15 cellular contexts compared by ENCODE assay signal in genomic region chr5:176822426-176823075, GRCh38. TPM values are rescaled to one million over a fixed set of nuclear protein-coding genes. Genes with fewer than 3 reads are reported as not detected.
A peak's percentile ranks its signal among the peaks of the same experiment; 100 is the strongest.
DNase-seq lines count a peak whose midpoint lies in the region; ATAC-seq, FAIRE-seq and TF ChIP-seq lines count a peak whose summit lies in the region.
"Had no signal": no experiment of that assay in that cellular context is flagged by ENCODE, and none has a peak within 500 bp of the region (broad histone marks: within the 10 kb centered on the region; RNA-seq: fewer than 3 reads in every experiment).

No MANE protein-coding gene starts in this region.

- no peaks in the 10 kb centered on the region for H3K79me2 ChIP-seq in astrocyte (ENCODE audit: insufficient read depth, low read length)

- no peak for TF ChIP-seq CTCF in Calu3 (IDR thresholded peaks at IDR 0.05; ENCODE audit: unreplicated experiment)
- TF ChIP-seq CTCF in astrocyte (IDR thresholded peaks at IDR 0.05; ENCODE audit: insufficient read depth, low read depth, low read length), result no peak

- peak overlapping the region; percentile 86 for H3K4me3 Mint-ChIP-seq in Calu3 (ENCODE audit: low read depth, unreplicated experiment)
- H3K4me3 Mint-ChIP-seq in astrocyte (ENCODE audit: unreplicated experiment), result no peak overlapping the region
- H3K4me3 Mint-ChIP-seq: CD4-positive, CD25-positive, alpha-beta regulatory T cell had no signal

- intact Hi-C loops in Calu3 (cut with micrococcal nuclease; ENCODE audit: unreplicated experiment), result loop anchor here (5.0 kb wide), 1 partner anchor 80 kb away; no protein-coding TSS in a partner anchor

- no peaks in the 10 kb centered on the region for H3K9me3 ChIP-seq in astrocyte (ENCODE audit: insufficient read depth, low read depth, low read length)
- H3K9me3 ChIP-seq: prostate gland had no signal

- no peak overlapping the region for H3K4me3 ChIP-seq in astrocyte (ENCODE audit: insufficient read depth, low read depth, low read length)
- H3K4me3 ChIP-seq: heart right ventricle, prostate gland had no signal

- no peak overlapping the region for H2AFZ ChIP-seq in astrocyte (ENCODE audit: low read depth, low read length)

- DNase-seq in Calu3 (peak; percentile 95), HT-29 (ENCODE audit: low spot score) (peak; percentile 67), astrocyte (ENCODE audit: low read depth) (peak; percentile 10), kidney tubule cell (ENCODE audit: low spot score) (peak; percentile 96), AG20443 (ENCODE audit: low spot score) (no peak), GM19240 (ENCODE audit: insufficient read length, low spot score) (no peak)
- DNase-seq: amniotic stem cell; CD4-positive, CD25-positive, alpha-beta regulatory T cell; heart right ventricle had no signal

- H3K4me1 Mint-ChIP-seq in Calu3 (ENCODE audit: low read depth, unreplicated experiment) (peaks cover 77% of the 10 kb centered on the region), astrocyte (ENCODE audit: low read depth, unreplicated experiment) (peaks cover 19% of the 10 kb centered on the region)

- FAIRE-seq in astrocyte (lab: Jason Lieb, UNC), result no peak
- FAIRE-seq: colon, G401.6 had no signal

- H3K27me3 Mint-ChIP-seq in Calu3 (ENCODE audit: unreplicated experiment) (no peaks in the 10 kb centered on the region), astrocyte (ENCODE audit: low read depth, unreplicated experiment) (peaks cover 59% of the 10 kb centered on the region)

- no peak overlapping the region for H3K9ac ChIP-seq in astrocyte (ENCODE audit: low read length)

- H3K36me3 ChIP-seq in astrocyte (ENCODE audit: insufficient read depth, low read length), result no peaks in the 10 kb centered on the region
- H3K36me3 ChIP-seq: heart right ventricle, prostate gland had no signal

- CTCF ChIA-PET in Calu3 (lab: Charles Lee), result interaction anchor here (0.6 to 4.2 kb wide), 8 partner anchors 11 to 264 kb away, joined by 3 to 40 read pairs (median 3); partner anchors contain the start of gene UNC5A

- no TSS peak for BruUV-seq in Calu3 (replicated peaks; lab: Mats Ljungman, UMichigan)

- ATAC-seq in GM18907 (IDR thresholded peaks at IDR 0.05; ENCODE audit: unreplicated experiment), result no peak
- no peak for ATAC-seq in activated CD4-positive, CD25-positive, alpha-beta regulatory T cell treated with anti-CD3 and anti-CD28 coated beads, Interleukin-2, amount 50 U/mL, for 24 hours
- ATAC-seq: heart right ventricle had no signal

- H3K27me3 ChIP-seq in astrocyte (ENCODE audit: insufficient read depth, low read length), result peaks cover 23% of the 10 kb centered on the region

- H3K4me1 ChIP-seq in astrocyte (ENCODE audit: insufficient read depth, low read length), result no peaks in the 10 kb centered on the region
- H3K4me1 ChIP-seq: prostate gland had no signal

- no peaks in the 10 kb centered on the region for H3K9me3 Mint-ChIP-seq in Calu3 (ENCODE audit: low read depth, unreplicated experiment)
- no peaks in the 10 kb centered on the region for H3K9me3 Mint-ChIP-seq in astrocyte (ENCODE audit: unreplicated experiment)

- no peak overlapping the region for H3K27ac ChIP-seq in astrocyte (ENCODE audit: low read depth, low read length)
- H3K27ac ChIP-seq: heart right ventricle, prostate gland had no signal

- peak overlapping the region; percentile 97 for H3K27ac Mint-ChIP-seq in Calu3 (ENCODE audit: unreplicated experiment)
- H3K27ac Mint-ChIP-seq in astrocyte (ENCODE audit: unreplicated experiment), result peak overlapping the region; percentile 74

- H3K4me2 ChIP-seq in astrocyte (ENCODE audit: low read length), result no peak overlapping the region

- no peaks in the 10 kb centered on the region for H4K20me1 ChIP-seq in astrocyte (ENCODE audit: insufficient read depth, low read length)

- H3K36me3 Mint-ChIP-seq in Calu3 (ENCODE audit: insufficient read depth, unreplicated experiment), result peaks cover 56% of the 10 kb centered on the region
- H3K36me3 Mint-ChIP-seq in astrocyte (ENCODE audit: low read depth, unreplicated experiment), result peaks cover 5% of the 10 kb centered on the region
- H3K36me3 Mint-ChIP-seq: CD4-positive, CD25-positive, alpha-beta regulatory T cell had no signal

RNA-seq across cellular contexts. Expression of gene UNC5A, which starts 12.2 kb away (rescaled TPM):
- total RNA-seq in Calu3 (2022) (19.5 and 20.2 TPM in 2 replicates), astrocyte (0.67 and 0.70 TPM in 2 replicates)
- total RNA-seq in HT-29 (2014; rRNA removed; shearing (Covaris generic)), result 0.28 and 0.60 TPM in 2 replicates
- total RNA-seq: activated CD8-positive, alpha-beta memory T cell treated with anti-CD3 and anti-CD28 coated beads for 36 hours; CD4-positive, CD25-positive, alpha-beta regulatory T cell had no signal

Comparison
In these comparisons a context has a peak if more than half of its experiments do, and no peak if none do; other contexts are left out.
1. DNase-seq: peak in Calu3 (single experiment), HT-29 (single experiment), astrocyte (single experiment) and kidney tubule cell (single experiment); none in AG20443 (single experiment) and GM19240 (single experiment).
2. RNA of gene UNC5A, which starts 12.2 kb away (total RNA-seq): 19.5 to 20.2 TPM in Calu3; 0.67 to 0.70 TPM in astrocyte and 0.28 to 0.60 TPM in HT-29; every median in the first group is over 10 times any median in the second.